Comparison of ENCODE assay signal across 1 cellular context in the genomic region with DNA sequence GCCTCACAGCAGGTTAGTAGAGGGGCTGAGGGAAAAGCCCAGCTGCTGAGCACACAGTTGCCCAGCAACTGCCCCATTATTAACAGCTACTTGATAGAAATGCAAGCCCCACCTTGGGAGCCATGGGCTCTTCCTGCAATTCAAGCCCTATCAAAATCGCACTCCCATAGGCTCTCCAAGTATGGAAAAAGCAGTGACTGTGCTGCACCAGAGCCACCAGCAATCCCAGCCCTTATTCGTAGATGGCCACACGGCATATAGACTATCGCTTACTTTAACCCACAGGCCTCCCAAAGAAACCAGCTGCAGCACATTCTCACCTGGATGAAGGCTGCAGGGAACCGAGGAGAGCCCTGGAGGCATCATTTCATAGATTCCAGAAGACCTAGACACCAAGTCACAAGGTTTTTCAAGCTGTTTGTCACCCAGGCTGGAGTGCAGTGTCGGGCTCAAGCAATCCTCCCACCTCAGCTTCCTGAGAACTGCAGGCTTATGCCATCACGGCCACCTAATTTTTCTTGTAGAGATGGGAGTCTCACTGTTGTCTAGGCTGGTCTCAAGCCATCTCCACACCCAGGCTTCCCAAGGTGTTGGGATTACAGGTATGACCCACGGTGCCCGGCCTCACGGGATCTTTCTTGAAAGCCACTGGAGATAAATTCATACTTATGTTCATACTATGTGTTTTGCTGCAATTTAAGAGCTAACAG.
TF ChIP-seq lines count a peak whose summit lies in the region.

No MANE protein-coding gene starts in this region.

TF ChIP-seq in WTC11, 78 proteins besides CTCF, POLR2A, EP300 and RAD21 (continued from another document and continues in another):
- TF ChIP-seq ZBTB43 (CRISPR knock-in tag; IDR thresholded peaks at IDR 0.05) = no peak
- no peak for TF ChIP-seq NR1H2 (CRISPR knock-in tag; IDR thresholded peaks at IDR 0.05)
- TF ChIP-seq GRHL2 (CRISPR knock-in tag; IDR thresholded peaks at IDR 0.05; ENCODE audit: insufficient replicate concordance, severe bottlenecking) = no peak
- TF ChIP-seq, protein P1, sequence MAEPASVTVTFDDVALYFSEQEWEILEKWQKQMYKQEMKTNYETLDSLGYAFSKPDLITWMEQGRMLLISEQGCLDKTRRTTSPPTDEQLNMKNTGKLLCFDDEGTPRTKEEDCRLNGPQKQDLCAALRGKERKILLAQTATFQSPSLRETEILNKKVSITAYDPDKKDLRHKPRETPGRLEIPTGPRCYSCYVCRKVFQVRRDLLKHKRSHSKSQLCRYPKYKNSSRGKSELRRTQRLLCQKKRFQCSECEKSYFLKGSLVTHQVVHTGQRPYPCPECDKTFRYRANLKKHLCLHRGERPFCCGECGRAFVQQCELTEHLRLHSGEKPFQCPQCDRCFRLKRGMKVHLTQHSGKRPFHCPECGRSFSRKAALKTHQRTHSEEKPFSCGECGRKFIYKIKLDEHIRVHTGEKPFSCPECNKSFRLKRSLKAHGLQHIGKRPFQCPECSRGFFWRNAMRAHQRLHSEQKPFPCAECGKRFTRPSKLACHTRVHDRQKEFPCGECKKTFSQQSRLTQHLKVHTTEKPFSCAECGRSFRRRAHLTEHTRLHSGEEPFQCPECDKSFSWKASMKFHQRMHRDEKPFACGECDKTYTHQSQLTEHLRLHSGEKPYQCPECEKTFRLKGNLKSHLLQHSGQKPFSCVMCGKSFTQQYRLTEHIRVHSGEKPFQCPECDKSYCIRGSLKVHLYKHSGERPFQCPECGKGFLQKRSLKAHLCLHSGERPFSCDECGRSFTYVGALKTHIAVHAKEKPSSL (CRISPR knock-in tag; conservative IDR thresholded peaks at IDR 0.05) = peak; percentile 89
- no peak for TF ChIP-seq ZNF423 (CRISPR knock-in tag; IDR thresholded peaks at IDR 0.05)
- peak; percentile 66 for TF ChIP-seq EMX1 (CRISPR knock-in tag; IDR thresholded peaks at IDR 0.05)
- no peak for TF ChIP-seq ZNF121 (CRISPR knock-in tag; IDR thresholded peaks at IDR 0.05)
- no peak for TF ChIP-seq SMAD4 (CRISPR knock-in tag; IDR thresholded peaks at IDR 0.05)
- TF ChIP-seq MXD4 (CRISPR knock-in tag; IDR thresholded peaks at IDR 0.05; ENCODE audit: borderline replicate concordance) = no peak
- TF ChIP-seq, protein P2, sequence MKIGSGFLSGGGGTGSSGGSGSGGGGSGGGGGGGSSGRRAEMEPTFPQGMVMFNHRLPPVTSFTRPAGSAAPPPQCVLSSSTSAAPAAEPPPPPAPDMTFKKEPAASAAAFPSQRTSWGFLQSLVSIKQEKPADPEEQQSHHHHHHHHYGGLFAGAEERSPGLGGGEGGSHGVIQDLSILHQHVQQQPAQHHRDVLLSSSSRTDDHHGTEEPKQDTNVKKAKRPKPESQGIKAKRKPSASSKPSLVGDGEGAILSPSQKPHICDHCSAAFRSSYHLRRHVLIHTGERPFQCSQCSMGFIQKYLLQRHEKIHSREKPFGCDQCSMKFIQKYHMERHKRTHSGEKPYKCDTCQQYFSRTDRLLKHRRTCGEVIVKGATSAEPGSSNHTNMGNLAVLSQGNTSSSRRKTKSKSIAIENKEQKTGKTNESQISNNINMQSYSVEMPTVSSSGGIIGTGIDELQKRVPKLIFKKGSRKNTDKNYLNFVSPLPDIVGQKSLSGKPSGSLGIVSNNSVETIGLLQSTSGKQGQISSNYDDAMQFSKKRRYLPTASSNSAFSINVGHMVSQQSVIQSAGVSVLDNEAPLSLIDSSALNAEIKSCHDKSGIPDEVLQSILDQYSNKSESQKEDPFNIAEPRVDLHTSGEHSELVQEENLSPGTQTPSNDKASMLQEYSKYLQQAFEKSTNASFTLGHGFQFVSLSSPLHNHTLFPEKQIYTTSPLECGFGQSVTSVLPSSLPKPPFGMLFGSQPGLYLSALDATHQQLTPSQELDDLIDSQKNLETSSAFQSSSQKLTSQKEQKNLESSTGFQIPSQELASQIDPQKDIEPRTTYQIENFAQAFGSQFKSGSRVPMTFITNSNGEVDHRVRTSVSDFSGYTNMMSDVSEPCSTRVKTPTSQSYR (CRISPR knock-in tag; IDR thresholded peaks at IDR 0.05) = no peak
- no peak for TF ChIP-seq ESRRA (CRISPR knock-in tag; IDR thresholded peaks at IDR 0.05; ENCODE audit: borderline replicate concordance)
- peak; percentile 69 for TF ChIP-seq ZNF532 (CRISPR knock-in tag; IDR thresholded peaks at IDR 0.05; ENCODE audit: borderline replicate concordance)
- TF ChIP-seq ARID4B (CRISPR knock-in tag; IDR thresholded peaks at IDR 0.05; ENCODE audit: borderline replicate concordance) = peak; percentile 54; the same call in 1 of the 2 replicates
- TF ChIP-seq, protein P3, sequence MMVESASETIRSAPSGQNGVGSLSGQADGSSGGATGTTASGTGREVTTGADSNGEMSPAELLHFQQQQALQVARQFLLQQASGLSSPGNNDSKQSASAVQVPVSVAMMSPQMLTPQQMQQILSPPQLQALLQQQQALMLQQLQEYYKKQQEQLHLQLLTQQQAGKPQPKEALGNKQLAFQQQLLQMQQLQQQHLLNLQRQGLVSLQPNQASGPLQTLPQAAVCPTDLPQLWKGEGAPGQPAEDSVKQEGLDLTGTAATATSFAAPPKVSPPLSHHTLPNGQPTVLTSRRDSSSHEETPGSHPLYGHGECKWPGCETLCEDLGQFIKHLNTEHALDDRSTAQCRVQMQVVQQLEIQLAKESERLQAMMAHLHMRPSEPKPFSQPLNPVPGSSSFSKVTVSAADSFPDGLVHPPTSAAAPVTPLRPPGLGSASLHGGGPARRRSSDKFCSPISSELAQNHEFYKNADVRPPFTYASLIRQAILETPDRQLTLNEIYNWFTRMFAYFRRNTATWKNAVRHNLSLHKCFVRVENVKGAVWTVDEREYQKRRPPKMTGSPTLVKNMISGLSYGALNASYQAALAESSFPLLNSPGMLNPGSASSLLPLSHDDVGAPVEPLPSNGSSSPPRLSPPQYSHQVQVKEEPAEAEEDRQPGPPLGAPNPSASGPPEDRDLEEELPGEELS (CRISPR knock-in tag; IDR thresholded peaks at IDR 0.05) = no peak
- no peak for TF ChIP-seq ZNF396 (CRISPR knock-in tag; IDR thresholded peaks at IDR 0.05; ENCODE audit: borderline replicate concordance)
- TF ChIP-seq GTF2I (CRISPR knock-in tag; conservative IDR thresholded peaks at IDR 0.05) = no peak
- no peak for TF ChIP-seq SP1 (CRISPR knock-in tag; conservative IDR thresholded peaks at IDR 0.05)
- no peak; the same call in 1 of the 2 replicates for TF ChIP-seq ZNF416 (CRISPR knock-in tag; IDR thresholded peaks at IDR 0.05)
- TF ChIP-seq ZNF138 (CRISPR knock-in tag; conservative IDR thresholded peaks at IDR 0.05) = no peak
- TF ChIP-seq, protein P4, sequence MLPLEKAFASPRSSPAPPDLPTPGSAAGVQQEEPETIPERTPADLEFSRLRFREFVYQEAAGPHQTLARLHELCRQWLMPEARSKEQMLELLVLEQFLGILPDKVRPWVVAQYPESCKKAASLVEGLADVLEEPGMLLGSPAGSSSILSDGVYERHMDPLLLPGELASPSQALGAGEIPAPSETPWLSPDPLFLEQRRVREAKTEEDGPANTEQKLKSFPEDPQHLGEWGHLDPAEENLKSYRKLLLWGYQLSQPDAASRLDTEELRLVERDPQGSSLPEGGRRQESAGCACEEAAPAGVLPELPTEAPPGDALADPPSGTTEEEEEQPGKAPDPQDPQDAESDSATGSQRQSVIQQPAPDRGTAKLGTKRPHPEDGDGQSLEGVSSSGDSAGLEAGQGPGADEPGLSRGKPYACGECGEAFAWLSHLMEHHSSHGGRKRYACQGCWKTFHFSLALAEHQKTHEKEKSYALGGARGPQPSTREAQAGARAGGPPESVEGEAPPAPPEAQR (CRISPR knock-in tag; IDR thresholded peaks at IDR 0.05) = no peak
- peak; percentile 28; the same call in 1 of the 2 replicates for TF ChIP-seq JUN (CRISPR knock-in tag; IDR thresholded peaks at IDR 0.05)
- no peak for TF ChIP-seq TCF7 (CRISPR knock-in tag; IDR thresholded peaks at IDR 0.05; ENCODE audit: low read depth)
- TF ChIP-seq, protein P5, sequence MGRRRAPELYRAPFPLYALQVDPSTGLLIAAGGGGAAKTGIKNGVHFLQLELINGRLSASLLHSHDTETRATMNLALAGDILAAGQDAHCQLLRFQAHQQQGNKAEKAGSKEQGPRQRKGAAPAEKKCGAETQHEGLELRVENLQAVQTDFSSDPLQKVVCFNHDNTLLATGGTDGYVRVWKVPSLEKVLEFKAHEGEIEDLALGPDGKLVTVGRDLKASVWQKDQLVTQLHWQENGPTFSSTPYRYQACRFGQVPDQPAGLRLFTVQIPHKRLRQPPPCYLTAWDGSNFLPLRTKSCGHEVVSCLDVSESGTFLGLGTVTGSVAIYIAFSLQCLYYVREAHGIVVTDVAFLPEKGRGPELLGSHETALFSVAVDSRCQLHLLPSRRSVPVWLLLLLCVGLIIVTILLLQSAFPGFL (CRISPR knock-in tag; IDR thresholded peaks at IDR 0.05; ENCODE audit: borderline replicate concordance) = no peak
- TF ChIP-seq, protein P6, sequence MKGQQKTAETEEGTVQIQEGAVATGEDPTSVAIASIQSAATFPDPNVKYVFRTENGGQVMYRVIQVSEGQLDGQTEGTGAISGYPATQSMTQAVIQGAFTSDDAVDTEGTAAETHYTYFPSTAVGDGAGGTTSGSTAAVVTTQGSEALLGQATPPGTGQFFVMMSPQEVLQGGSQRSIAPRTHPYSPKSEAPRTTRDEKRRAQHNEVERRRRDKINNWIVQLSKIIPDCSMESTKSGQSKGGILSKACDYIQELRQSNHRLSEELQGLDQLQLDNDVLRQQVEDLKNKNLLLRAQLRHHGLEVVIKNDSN (CRISPR knock-in tag; IDR thresholded peaks at IDR 0.05) = no peak
- TF ChIP-seq KAT7 (CRISPR knock-in tag; IDR thresholded peaks at IDR 0.05; ENCODE audit: borderline replicate concordance) = no peak
- 0 out of 2 replicates have a peak, but pooled peaks have one; percentile 57 for TF ChIP-seq TEAD4 (CRISPR knock-in tag; IDR thresholded peaks at IDR 0.05)
- peak; percentile 83; the same call in 1 of the 2 replicates for TF ChIP-seq PRRX2 (CRISPR knock-in tag; IDR thresholded peaks at IDR 0.05)
- no peak for TF ChIP-seq ZNF317 (CRISPR knock-in tag; IDR thresholded peaks at IDR 0.05; ENCODE audit: borderline replicate concordance, low read depth)
- TF ChIP-seq, protein P7, sequence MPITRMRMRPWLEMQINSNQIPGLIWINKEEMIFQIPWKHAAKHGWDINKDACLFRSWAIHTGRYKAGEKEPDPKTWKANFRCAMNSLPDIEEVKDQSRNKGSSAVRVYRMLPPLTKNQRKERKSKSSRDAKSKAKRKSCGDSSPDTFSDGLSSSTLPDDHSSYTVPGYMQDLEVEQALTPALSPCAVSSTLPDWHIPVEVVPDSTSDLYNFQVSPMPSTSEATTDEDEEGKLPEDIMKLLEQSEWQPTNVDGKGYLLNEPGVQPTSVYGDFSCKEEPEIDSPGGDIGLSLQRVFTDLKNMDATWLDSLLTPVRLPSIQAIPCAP (CRISPR knock-in tag; IDR thresholded peaks at IDR 0.05) = no peak
- no peak for TF ChIP-seq ZBTB21 (CRISPR knock-in tag; IDR thresholded peaks at IDR 0.05; ENCODE audit: borderline replicate concordance)
